In genomic region chr13:24495151-24495729, GRCh38 we compare ENCODE assay signal across 20 cellular contexts. TPM values are rescaled to one million over a fixed set of nuclear protein-coding genes. Genes with fewer than 3 reads are reported as not detected.
A peak's percentile ranks its signal among the peaks of the same experiment; 100 is the strongest.
DNase-seq lines count a peak whose midpoint lies in the region; FAIRE-seq and TF ChIP-seq lines count a peak whose summit lies in the region.
"Had no signal": no experiment of that assay in that cellular context is flagged by ENCODE, and none has a peak within 500 bp of the region (broad histone marks: within the 10 kb centered on the region; RNA-seq: fewer than 3 reads in every experiment).

No MANE protein-coding gene starts in this region.

- DNase-seq in ELF-1 (ENCODE audit: low read depth, low spot score) (peak; percentile 50), islet precursor cell (peak; percentile 81), progenitor cell of endocrine pancreas (ENCODE audit: low spot score, unreplicated experiment) (no peak), DMS79 (lab: John Stamatoyannopoulos, UW) (no peak), RCC 7860 (ENCODE audit: low spot score) (no peak)
- DNase-seq in activated CD4-positive, alpha-beta T cell treated with anti-CD3 and anti-CD28 coated beads for 1 hour, result no peak
- DNase-seq: Calu3; CD4-positive, alpha-beta memory T cell; EL; NCI-H1105 treated with DMSO at 0.1 percent for 48 hours; NCI-H187; NCI-H2107; NCI-H2227 treated with DMSO at 0.1 percent for 48 hours; NCI-H524; Peyer's patch had no signal

- TF ChIP-seq CTCF in VCaP (conservative IDR thresholded peaks at IDR 0.05) (no peak), progenitor cell of endocrine pancreas (IDR thresholded peaks at IDR 0.05; ENCODE audit: unreplicated experiment) (no peak)

- H3K27ac ChIP-seq in VCaP, result peak overlapping the region; percentile 44
- H3K27ac ChIP-seq: A549, Peyer's patch had no signal

- H3K27me3 Mint-ChIP-seq in progenitor cell of endocrine pancreas, result no peaks in the 10 kb centered on the region
- H3K27me3 Mint-ChIP-seq: CD4-positive, alpha-beta memory T cell had no signal

- peaks cover 30% of the 10 kb centered on the region for H3K36me3 Mint-ChIP-seq in progenitor cell of endocrine pancreas (ENCODE audit: insufficient read depth)

- H3K9me3 Mint-ChIP-seq in progenitor cell of endocrine pancreas (ENCODE audit: low read depth), result no peaks in the 10 kb centered on the region
- H3K9me3 Mint-ChIP-seq: CD4-positive, alpha-beta memory T cell had no signal

- peak overlapping the region; percentile 82 for H3K27ac Mint-ChIP-seq in progenitor cell of endocrine pancreas

- H3K4me1 Mint-ChIP-seq in progenitor cell of endocrine pancreas (ENCODE audit: low read depth), result peaks cover 3% of the 10 kb centered on the region
- H3K4me1 Mint-ChIP-seq: CD4-positive, alpha-beta memory T cell had no signal

- H3K4me3 Mint-ChIP-seq in progenitor cell of endocrine pancreas (ENCODE audit: low read depth), result no peak overlapping the region
- H3K4me3 Mint-ChIP-seq: CD4-positive, alpha-beta memory T cell had no signal

- FAIRE-seq in RCC 7860 (lab: Jason Lieb, UNC), result no peak
- FAIRE-seq: A549, GM12891, H1, K562 had no signal

RNA-seq across cellular contexts. Expression of gene PARP4, which starts 17.3 kb away (rescaled TPM):
- total RNA-seq in progenitor cell of endocrine pancreas, result 47.3 and 48.9 TPM in 2 replicates

Comparison
In these comparisons a context has a peak if more than half of its experiments do, and no peak if none do; other contexts are left out.
1. DNase-seq: peak in ELF-1 (single experiment) and islet precursor cell (single experiment); none in progenitor cell of endocrine pancreas (single experiment), DMS79 (single experiment), activated CD4-positive, alpha-beta T cell treated with anti-CD3 and anti-CD28 coated beads for 1 hour (single experiment) and RCC 7860 (single experiment).